In genomic region chr6:132816665-132817064, GRCh38 we compare ENCODE assay signal across 10 cellular contexts. TPM values are rescaled to one million over a fixed set of nuclear protein-coding genes. Genes with fewer than 3 reads are reported as not detected.
DNase-seq lines count a peak whose midpoint lies in the region; ATAC-seq and TF ChIP-seq lines count a peak whose summit lies in the region.
"Had no signal": no experiment of that assay in that cellular context is flagged by ENCODE, and none has a peak within 500 bp of the region (broad histone marks: within the 10 kb centered on the region; RNA-seq: fewer than 3 reads in every experiment).

No MANE protein-coding gene starts in this region.

- no peaks in the 10 kb centered on the region for H3K36me3 ChIP-seq in smooth muscle cell (ENCODE audit: low read depth)

- H3K9me3 ChIP-seq in smooth muscle cell (replicated peaks; ENCODE audit: low read depth): no peaks in the 10 kb centered on the region

- DNase-seq in activated T-cell treated with anti-CD3 and anti-CD28 coated beads, Interleukin-2, amount 50 U/mL, for 24 hours: no peak
- no peak for DNase-seq in activated T-cell treated with anti-CD3 and anti-CD28 coated beads for 4 hours
- peak; percentile 49 for DNase-seq in RKO (ENCODE audit: low spot score)
- no peak for DNase-seq in epithelial cell of prostate (ENCODE audit: low read depth, low spot score)
- DNase-seq in smooth muscle cell (lab: John Stamatoyannopoulos, UW; ENCODE audit: unreplicated experiment): no peak
- DNase-seq in NOMO-1 treated with DMSO at 0.1 percent for 48 hours (lab: John Stamatoyannopoulos, UW; ENCODE audit: unreplicated experiment): no peak
- DNase-seq in substantia nigra (lab: John Stamatoyannopoulos, UW): no peak
- DNase-seq: SW 1271 had no signal

- H3K27me3 Mint-ChIP-seq in activated T-cell treated with anti-CD3 and anti-CD28 coated beads, Interleukin-2, amount 50 U/mL, for 24 hours: no peaks in the 10 kb centered on the region

- no peak overlapping the region for H2AFZ ChIP-seq in smooth muscle cell (ENCODE audit: low read depth)

- peak overlapping the region; percentile 99 for H3K4me3 Mint-ChIP-seq in activated T-cell treated with anti-CD3 and anti-CD28 coated beads, Interleukin-2, amount 50 U/mL, for 24 hours

- ATAC-seq in GM18909 (IDR thresholded peaks at IDR 0.05; ENCODE audit: poor library complexity, unreplicated experiment): no peak

- H3K27ac ChIP-seq in epithelial cell of prostate: peak overlapping the region; percentile 79
- H3K27ac ChIP-seq in smooth muscle cell (ENCODE audit: low read depth): no peak overlapping the region
- H3K27ac ChIP-seq in substantia nigra (ENCODE audit: low read depth, low read length, poor library complexity, severe bottlenecking): no peak overlapping the region

- peaks cover 28% of the 10 kb centered on the region for H3K79me2 ChIP-seq in smooth muscle cell (ENCODE audit: low read depth)

- peak overlapping the region; percentile 97 for H3K4me2 ChIP-seq in smooth muscle cell

- peak overlapping the region; percentile 95 for H3K4me3 ChIP-seq in smooth muscle cell

- peak overlapping the region; percentile 99 for H3K27ac Mint-ChIP-seq in activated T-cell treated with anti-CD3 and anti-CD28 coated beads, Interleukin-2, amount 50 U/mL, for 24 hours

- 77% methylated on average over 4 of the region's 4 CpGs for WGBS in smooth muscle cell (ENCODE audit: low lambda C conversion rate)

- H3K4me1 ChIP-seq in smooth muscle cell (ENCODE audit: low read depth): peaks cover 21% of the 10 kb centered on the region

- peaks cover 59% of the 10 kb centered on the region for H3K4me1 Mint-ChIP-seq in activated T-cell treated with anti-CD3 and anti-CD28 coated beads, Interleukin-2, amount 50 U/mL, for 24 hours (ENCODE audit: low read depth)

- no peaks in the 10 kb centered on the region for H3K27me3 ChIP-seq in smooth muscle cell (ENCODE audit: low read depth)

- no peak for TF ChIP-seq CTCF in smooth muscle cell (IDR thresholded peaks at IDR 0.05; ENCODE audit: borderline replicate concordance, insufficient read depth, poor library complexity, severe bottlenecking)

- H3K9me3 Mint-ChIP-seq in activated T-cell treated with anti-CD3 and anti-CD28 coated beads, Interleukin-2, amount 50 U/mL, for 24 hours: no peaks in the 10 kb centered on the region

- H3F3A ChIP-seq in smooth muscle cell (ENCODE audit: low read depth): peaks cover 34% of the 10 kb centered on the region

- H3K9ac ChIP-seq in smooth muscle cell (ENCODE audit: low read depth): no peak overlapping the region

- H4K20me1 ChIP-seq in smooth muscle cell (ENCODE audit: low read depth): peaks cover 55% of the 10 kb centered on the region

- peaks cover 71% of the 10 kb centered on the region for H3K36me3 Mint-ChIP-seq in activated T-cell treated with anti-CD3 and anti-CD28 coated beads, Interleukin-2, amount 50 U/mL, for 24 hours (ENCODE audit: low read depth)

RNA-seq across cellular contexts. Expression of gene RPS12, which starts 2.3 kb away (rescaled TPM):
- 1,951 and 1,972 TPM in 2 replicates for total RNA-seq in smooth muscle cell
- polyA plus RNA-seq in smooth muscle cell: 507 and 567 TPM in 2 replicates

RNA-seq across cellular contexts. Expression of gene SLC18B1, which starts 18.2 kb away (rescaled TPM):
- 7.4 and 7.8 TPM in 2 replicates for total RNA-seq in smooth muscle cell
- polyA plus RNA-seq in smooth muscle cell: 5.4 and 7.1 TPM in 2 replicates

RNA-seq across cellular contexts. Expression of gene VNN2, which starts 59.0 kb away (rescaled TPM):
- not detected in 2 replicates for total RNA-seq in smooth muscle cell
- not detected in 2 replicates for polyA plus RNA-seq in smooth muscle cell
- total RNA-seq: HT-29 had no signal
